9 cellular contexts compared by ENCODE assay signal in genomic region chr12:7107181-7108041, GRCh38. TPM values are rescaled to one million over a fixed set of nuclear protein-coding genes. Genes with fewer than 3 reads are reported as not detected.
A peak's percentile ranks its signal among the peaks of the same experiment; 100 is the strongest.
DNase-seq lines count a peak whose midpoint lies in the region; ATAC-seq and TF ChIP-seq lines count a peak whose summit lies in the region.
"Had no signal": no experiment of that assay in that cellular context is flagged by ENCODE, and none has a peak within 500 bp of the region (broad histone marks: within the 10 kb centered on the region; RNA-seq: fewer than 3 reads in every experiment).

No MANE protein-coding gene starts in this region.

- no peaks in the 10 kb centered on the region for H4K20me1 ChIP-seq in MM.1S (ENCODE audit: insufficient read depth, low read length)

- peak overlapping the region; percentile 91 to 94 (median 92) for H3K27ac Mint-ChIP-seq in CD4-positive, CD25-positive, alpha-beta regulatory T cell

- TF ChIP-seq CTCF in MM.1S (IDR thresholded peaks at IDR 0.05; ENCODE audit: low read length): no peak
- no peak for TF ChIP-seq CTCF in cardiac fibroblast (IDR thresholded peaks at IDR 0.05; ENCODE audit: low read depth, low read length)

- peak overlapping the region; percentile 93 to 98 (median 95) for H3K4me3 Mint-ChIP-seq in CD4-positive, CD25-positive, alpha-beta regulatory T cell

- no peaks in the 10 kb centered on the region for H3K27me3 ChIP-seq in CD4-positive, CD25-positive, alpha-beta regulatory T cell (ENCODE audit: control insufficient read depth, insufficient read depth, low read length)
- H3K27me3 ChIP-seq in MM.1S (replicated peaks; ENCODE audit: insufficient read depth, low read length): no peaks in the 10 kb centered on the region

- peak overlapping the region; percentile 88 for H2AFZ ChIP-seq in MM.1S (ENCODE audit: low read length)

- H3K9ac ChIP-seq in MM.1S (ENCODE audit: low read length): peak overlapping the region; percentile 87; the same call in 1 of the 2 replicates

- peaks cover 17% of the 10 kb centered on the region for H3K36me3 ChIP-seq in CD4-positive, CD25-positive, alpha-beta regulatory T cell (ENCODE audit: control insufficient read depth, insufficient read depth, low read length)
- no peaks in the 10 kb centered on the region for H3K36me3 ChIP-seq in MM.1S (replicated peaks; ENCODE audit: insufficient read depth, low read length)

- peak in 1 of 3 donors; percentile 8 for DNase-seq in CD4-positive, CD25-positive, alpha-beta regulatory T cell
- no peak for DNase-seq in MM.1S
- peak in 1 of 2 donors; percentile 31 for DNase-seq in cardiac fibroblast (ENCODE audit: low read depth in 2 of 2)
- DNase-seq in mesenteric fat pad (ENCODE audit: low spot score): peak; percentile 24
- no peak for DNase-seq in epidermal melanocyte (ENCODE audit: insufficient read length, low spot score)
- no peak for DNase-seq in stimulated activated CD4-positive, alpha-beta T cell treated with anti-CD3 and anti-CD28 coated beads, Interleukin-4, amount 100 ng/mL, for 4 hours

- peak overlapping the region; percentile 95 for H3K4me2 ChIP-seq in MM.1S (ENCODE audit: low read depth, low read length)

- H3F3A ChIP-seq in MM.1S (ENCODE audit: insufficient read depth, low read length): peaks cover 11% of the 10 kb centered on the region; the same call in 1 of the 2 replicates

- H3K9me3 ChIP-seq in CD4-positive, CD25-positive, alpha-beta regulatory T cell (ENCODE audit: control insufficient read depth in 2 of 2, low read length in 2 of 2): peaks cover 7 to 10% of the 10 kb centered on the region in 2 experiments
- no peaks in the 10 kb centered on the region for H3K9me3 ChIP-seq in MM.1S (replicated peaks; ENCODE audit: insufficient read depth, low read length)

- no peaks in the 10 kb centered on the region for H3K27me3 Mint-ChIP-seq in CD4-positive, CD25-positive, alpha-beta regulatory T cell

- H3K9me2 ChIP-seq in MM.1S (replicated peaks; ENCODE audit: insufficient read depth, low read length): no peaks in the 10 kb centered on the region

- ATAC-seq in CD4-positive, CD25-positive, alpha-beta regulatory T cell (ENCODE audit: low read depth in 2 of 2): no peak
- no peak for ATAC-seq in GM19467 (IDR thresholded peaks at IDR 0.05; ENCODE audit: unreplicated experiment)
- no peak for ATAC-seq in GM18909 (IDR thresholded peaks at IDR 0.05; ENCODE audit: poor library complexity, unreplicated experiment)

- H3K36me3 Mint-ChIP-seq in CD4-positive, CD25-positive, alpha-beta regulatory T cell: peaks cover 18% of the 10 kb centered on the region

- H3K4me3 ChIP-seq in CD4-positive, CD25-positive, alpha-beta regulatory T cell (ENCODE audit: low read depth, low read length): peak overlapping the region; percentile 82
- H3K4me3 ChIP-seq in MM.1S (ENCODE audit: low read length): peak overlapping the region; percentile 95
- H3K4me3 ChIP-seq in cardiac fibroblast (replicated peaks in 1 of 2; ENCODE audit: low read depth in 2 of 2, low read length in 2 of 2): peak overlapping the region; percentile 66 to 78

- H3K4me1 Mint-ChIP-seq in CD4-positive, CD25-positive, alpha-beta regulatory T cell: peaks cover 34 to 83% (median 51%) of the 10 kb centered on the region in 4 donors

- peak overlapping the region; percentile 79 for H3K27ac ChIP-seq in CD4-positive, CD25-positive, alpha-beta regulatory T cell (ENCODE audit: insufficient read depth, low read length, poor library complexity, severe bottlenecking)
- H3K27ac ChIP-seq in MM.1S (ENCODE audit: low read length): peak overlapping the region; percentile 68; the same call in 1 of the 2 replicates

- peaks cover 8% of the 10 kb centered on the region; the same call in 1 of the 2 replicates for H3K79me2 ChIP-seq in MM.1S (ENCODE audit: low read length)

- H3K4me1 ChIP-seq in CD4-positive, CD25-positive, alpha-beta regulatory T cell (ENCODE audit: control insufficient read depth, insufficient read depth, low read length, poor library complexity, severe bottlenecking): peaks cover 17% of the 10 kb centered on the region
- 0 out of 2 replicates have a peak, but pooled peaks cover 7% of the 10 kb centered on the region for H3K4me1 ChIP-seq in MM.1S (ENCODE audit: low read length)

- peaks cover 0 to 12% (median 4%) of the 10 kb centered on the region in 7 donors for H3K9me3 Mint-ChIP-seq in CD4-positive, CD25-positive, alpha-beta regulatory T cell

RNA-seq across cellular contexts. Expression of gene C1RL, which starts 1.6 kb away (rescaled TPM):
- total RNA-seq in CD4-positive, CD25-positive, alpha-beta regulatory T cell: 21.0 TPM
- polyA plus RNA-seq in CD4-positive, CD25-positive, alpha-beta regulatory T cell: 10 to 100 TPM in 1 of 4 donors, 1 to 10 TPM in 3; 6.0 to 10.8 (median 7.8) TPM
- total RNA-seq in mesenteric fat pad: 68.8 TPM

RNA-seq across cellular contexts. Expression of gene C1R, which starts 15.2 kb away (rescaled TPM):
- 4.6 TPM for total RNA-seq in CD4-positive, CD25-positive, alpha-beta regulatory T cell
- 1 to 10 TPM; 1.4 to 3.2 (median 2.1) TPM for polyA plus RNA-seq in CD4-positive, CD25-positive, alpha-beta regulatory T cell
- total RNA-seq in mesenteric fat pad: 789 TPM

RNA-seq across cellular contexts. Expression of gene RBP5, which starts 21.3 kb away (rescaled TPM):
- total RNA-seq in CD4-positive, CD25-positive, alpha-beta regulatory T cell: not detected
- not detected for polyA plus RNA-seq in CD4-positive, CD25-positive, alpha-beta regulatory T cell
- total RNA-seq in mesenteric fat pad: 1.1 TPM
- total RNA-seq: pulmonary artery endothelial cell had no signal

RNA-seq across cellular contexts. Expression of gene CLSTN3, which starts 22.8 kb away (rescaled TPM):
- total RNA-seq in CD4-positive, CD25-positive, alpha-beta regulatory T cell: 64.9 TPM
- polyA plus RNA-seq in CD4-positive, CD25-positive, alpha-beta regulatory T cell: 1 to 10 TPM; 2.2 to 4.1 (median 3.6) TPM
- 15.4 TPM for total RNA-seq in mesenteric fat pad

RNA-seq across cellular contexts. Expression of gene C1S, which starts 46.9 kb away (rescaled TPM):
- 5.7 TPM for total RNA-seq in CD4-positive, CD25-positive, alpha-beta regulatory T cell
- polyA plus RNA-seq in CD4-positive, CD25-positive, alpha-beta regulatory T cell: not detected
- 593 TPM for total RNA-seq in mesenteric fat pad

Comparison
In these comparisons a context has a peak if more than half of its experiments do, and no peak if none do; other contexts are left out.
1. RNA of gene C1R, which starts 15.2 kb away (total RNA-seq): 789 TPM in mesenteric fat pad (single experiment); 4.6 TPM in CD4-positive, CD25-positive, alpha-beta regulatory T cell (single experiment); every median in the first group is over 100 times any median in the second.
2. Peak in every context shown above with its lines, with median percentiles within 50 percentile points of each other: H3K4me3 ChIP-seq.